ENCODE assay signal across 7 cellular contexts in genomic region chr15:81274932-81275341, GRCh38. TPM values are rescaled to one million over a fixed set of nuclear protein-coding genes. Genes with fewer than 3 reads are reported as not detected.
DNase-seq lines count a peak whose midpoint lies in the region; ATAC-seq, FAIRE-seq and TF ChIP-seq lines count a peak whose summit lies in the region.

No MANE protein-coding gene starts in this region.

- no peak for TF ChIP-seq POLR2A in GM12891 (IDR thresholded peaks at IDR 0.05; ENCODE audit: low read depth, low read length)

- TF ChIP-seq CTCF in astrocyte of the cerebellum (IDR thresholded peaks at IDR 0.05; ENCODE audit: low read depth, low read length, missing control alignments), result peak; percentile 88

- H3K36me3 ChIP-seq in small intestine (ENCODE audit: control insufficient read depth in 2 of 2, insufficient read depth in 2 of 2, low read length in 2 of 2), result no peaks in the 10 kb centered on the region

- in situ Hi-C loops in astrocyte of the cerebellum (cut with HindIII; ENCODE audit: low sequenced_read_pairs), result no loop called here

- peak; percentile 96 for FAIRE-seq in GM12891 (lab: Jason Lieb, UNC)
- FAIRE-seq in small intestine (lab: Jason Lieb, UNC), result no peak

- no peaks in the 10 kb centered on the region for H3K27me3 ChIP-seq in small intestine (ENCODE audit: control insufficient read depth in 2 of 2, insufficient read depth in 2 of 2, low read length in 2 of 2)

- DNase-seq in GM12891 (ENCODE audit: insufficient read length, low spot score), result peak; percentile 45
- peak; percentile 31 for DNase-seq in NCI-H1417 treated with DMSO at 0.1 percent for 48 hours (lab: John Stamatoyannopoulos, UW)
- peak; percentile 52 for DNase-seq in T-helper 22 cell (ENCODE audit: low read depth)
- peak; percentile 76 for DNase-seq in astrocyte of the cerebellum (ENCODE audit: low read depth)
- peak in 43 of 51 donors; percentile 4 to 82 (median 45) for DNase-seq in hypothalamus (lab: John Stamatoyannopoulos, UW)
- DNase-seq in small intestine, result peak; percentile 84

- WGBS in small intestine, 3 donors, result 10 to 16% (median 12%) methylated on average over 9 of the region's 9 CpGs

- peak; percentile 80 for ATAC-seq in HG02642 (IDR thresholded peaks at IDR 0.05; ENCODE audit: poor library complexity, unreplicated experiment)

- no peaks in the 10 kb centered on the region for H3K9me3 ChIP-seq in small intestine (ENCODE audit: control insufficient read depth, low read depth)

- H3K4me1 ChIP-seq in small intestine (ENCODE audit: control insufficient read depth in 2 of 2, insufficient read depth in 1 of 2, low read depth in 1 of 2, low read length in 1 of 2), result no peaks in the 10 kb centered on the region

- H3K4me3 ChIP-seq in astrocyte of the cerebellum (ENCODE audit: low read depth, low read length) (no peak overlapping the region), small intestine (ENCODE audit: low read depth in 1 of 2, low read length in 2 of 2) (no peak overlapping the region)

- no peak overlapping the region for H3K27ac ChIP-seq in small intestine (ENCODE audit: low read depth in 1 of 2, low read length in 1 of 2)

TF ChIP-seq in GM12891, 5 proteins besides CTCF, POLR2A, EP300 and RAD21:
- TF ChIP-seq PAX5 (IDR thresholded peaks at IDR 0.05; ENCODE audit: insufficient read depth, low read length, severe bottlenecking), result no peak
- 0 out of 2 replicates have a peak, but pooled peaks have one; percentile 49 for TF ChIP-seq POU2F2 (IDR thresholded peaks at IDR 0.05; ENCODE audit: low read depth, low read length)

RNA-seq across cellular contexts. Expression of gene STARD5, which starts 49.0 kb away (rescaled TPM):
- polyA plus RNA-seq in GM12891 (2012; ENCODE audit: low read depth, missing spikeins), result 1.8 TPM
- 10 to 100 TPM in 2 of 3 donors, 1 to 10 TPM in 1; 7.8 to 21.5 (median 12.1) TPM for polyA plus RNA-seq in small intestine

Comparison
In these comparisons a context has a peak if more than half of its experiments do, and no peak if none do; other contexts are left out.
1. DNase-seq: peak in every context shown above with its lines; median percentile 84 in small intestine; 76 in astrocyte of the cerebellum; 52 in T-helper 22 cell; 45 in GM12891; 45 in hypothalamus; 31 in NCI-H1417 treated with DMSO at 0.1 percent for 48 hours.